In genomic region chr12:26809611-26810298, GRCh38 we compare ENCODE assay signal across 15 cellular contexts. TPM values are rescaled to one million over a fixed set of nuclear protein-coding genes. Genes with fewer than 3 reads are reported as not detected.
DNase-seq lines count a peak whose midpoint lies in the region; ATAC-seq and TF ChIP-seq lines count a peak whose summit lies in the region.
"Had no signal": no experiment of that assay in that cellular context is flagged by ENCODE, and none has a peak within 500 bp of the region (broad histone marks: within the 10 kb centered on the region; RNA-seq: fewer than 3 reads in every experiment).

No MANE protein-coding gene starts in this region.

- DNase-seq in CD1c-positive myeloid dendritic cell (ENCODE audit: extremely low spot score), result peak; percentile 36
- peak; percentile 42 for DNase-seq in SK-N-DZ (ENCODE audit: low spot score)
- no peak for DNase-seq in coronary artery (ENCODE audit: low spot score)
- DNase-seq in nephron progenitor cell, result no peak
- no peak for DNase-seq in activated CD8-positive, alpha-beta memory T cell treated with anti-CD3 and anti-CD28 coated beads, Interleukin-2, amount 50 U/mL, for 48 hours
- DNase-seq in midbrain (lab: John Stamatoyannopoulos, UW), result no peak
- no peak for DNase-seq in SKM-1 (lab: John Stamatoyannopoulos, UW; ENCODE audit: unreplicated experiment)
- DNase-seq: activated CD4-positive, alpha-beta memory T cell treated with anti-CD3 and anti-CD28 coated beads, Interleukin-2, amount 10 ng/mL, durations not matched to agents 7 days and 5 days; activated naive CD4-positive, alpha-beta T cell treated with anti-CD3 and anti-CD28 coated beads for 36 hours; cerebellar nuclear complex; NCI-H1048; NCI-H2171 treated with DMSO at 0.1 percent for 48 hours; SHP77; stimulated activated naive CD4-positive, alpha-beta T cell had no signal

- ATAC-seq in HG03139 (IDR thresholded peaks at IDR 0.05; ENCODE audit: unreplicated experiment), result no peak

- no peaks in the 10 kb centered on the region for H3K36me3 Mint-ChIP-seq in nephron progenitor cell (ENCODE audit: low read depth)

- H3K27ac Mint-ChIP-seq in nephron progenitor cell, result peak overlapping the region; percentile 12
- H3K27ac Mint-ChIP-seq: activated CD4-positive, alpha-beta memory T cell treated with anti-CD3 and anti-CD28 coated beads, Interleukin-2, amount 10 ng/mL, durations not matched to agents 7 days and 5 days; activated naive CD4-positive, alpha-beta T cell treated with anti-CD3 and anti-CD28 coated beads for 36 hours had no signal

- H3K27me3 Mint-ChIP-seq in nephron progenitor cell (ENCODE audit: low read depth, poor library complexity), result no peaks in the 10 kb centered on the region
- H3K27me3 Mint-ChIP-seq: activated CD4-positive, alpha-beta memory T cell treated with anti-CD3 and anti-CD28 coated beads, Interleukin-2, amount 10 ng/mL, durations not matched to agents 7 days and 5 days had no signal

- peak overlapping the region; percentile 64 to 73 for H3K27ac ChIP-seq in coronary artery

- H3K4me1 Mint-ChIP-seq in nephron progenitor cell, result peaks cover 5% of the 10 kb centered on the region

- H3K9me3 Mint-ChIP-seq in nephron progenitor cell, result no peaks in the 10 kb centered on the region
- H3K9me3 Mint-ChIP-seq: activated CD4-positive, alpha-beta memory T cell treated with anti-CD3 and anti-CD28 coated beads, Interleukin-2, amount 10 ng/mL, durations not matched to agents 7 days and 5 days; activated naive CD4-positive, alpha-beta T cell treated with anti-CD3 and anti-CD28 coated beads for 36 hours had no signal

- H3K4me3 Mint-ChIP-seq in nephron progenitor cell, result no peak overlapping the region
- H3K4me3 Mint-ChIP-seq: activated CD4-positive, alpha-beta memory T cell treated with anti-CD3 and anti-CD28 coated beads, Interleukin-2, amount 10 ng/mL, durations not matched to agents 7 days and 5 days; activated naive CD4-positive, alpha-beta T cell treated with anti-CD3 and anti-CD28 coated beads for 36 hours had no signal

- no peak overlapping the region for H3K4me3 ChIP-seq in coronary artery

- no peak for TF ChIP-seq CTCF in coronary artery (IDR thresholded peaks at IDR 0.05)
- no peak for TF ChIP-seq CTCF in nephron progenitor cell (IDR thresholded peaks at IDR 0.05)

RNA-seq across cellular contexts. Expression of gene ITPR2, which starts 23.2 kb away (rescaled TPM):
- polyA plus RNA-seq in SK-N-DZ (2014; cell fraction: cytosol; rRNA removed), result 4.2 and 9.7 TPM in 2 replicates
- polyA plus RNA-seq in SK-N-DZ (2014; cell fraction: nucleus; rRNA removed), result 2.3 and 4.9 TPM in 2 replicates

Comparison
In these comparisons a context has a peak if more than half of its experiments do, and no peak if none do; other contexts are left out.
1. DNase-seq: peak in CD1c-positive myeloid dendritic cell (single experiment) and SK-N-DZ (single experiment); none in coronary artery (single experiment), nephron progenitor cell (single experiment), activated CD8-positive, alpha-beta memory T cell treated with anti-CD3 and anti-CD28 coated beads, Interleukin-2, amount 50 U/mL, for 48 hours (single experiment), midbrain (single experiment) and SKM-1 (single experiment).